6 cellular contexts compared by ENCODE assay signal in genomic region chr11:94545641-94546470, GRCh38. TPM values are rescaled to one million over a fixed set of nuclear protein-coding genes. Genes with fewer than 3 reads are reported as not detected.
DNase-seq lines count a peak whose midpoint lies in the region; ATAC-seq, FAIRE-seq and TF ChIP-seq lines count a peak whose summit lies in the region.

No MANE protein-coding gene starts in this region.

- no TSS peak for BruUV-seq in HepG2 (replicated peaks; lab: Mats Ljungman, UMichigan)

- H3K27me3 ChIP-seq in right lobe of liver (no peaks in the 10 kb centered on the region), HepG2 (ENCODE audit: control insufficient read depth in 1 of 2, insufficient read depth in 2 of 2, low read length in 2 of 2) (peaks cover 0 to 3% of the 10 kb centered on the region in 2 experiments; a peak in 2 of 5 replicates), hepatocyte (no peaks in the 10 kb centered on the region)

- no peaks in the 10 kb centered on the region for H3K79me2 ChIP-seq in HepG2 (ENCODE audit: insufficient read depth, low read length)
- H3K79me2 ChIP-seq in hepatocyte: peaks cover 58% of the 10 kb centered on the region

- no peaks in the 10 kb centered on the region for H3K36me3 ChIP-seq in right lobe of liver
- no peaks in the 10 kb centered on the region for H3K36me3 ChIP-seq in HepG2 (replicated peaks in 1 of 2; ENCODE audit: control insufficient read depth in 1 of 2, insufficient read depth in 2 of 2, low read length in 2 of 2)
- H3K36me3 ChIP-seq in hepatocyte (replicated peaks; ENCODE audit: insufficient read depth, low read depth): no peaks in the 10 kb centered on the region

- H4K20me1 ChIP-seq in HepG2 (ENCODE audit: insufficient read depth, low read length) (no peaks in the 10 kb centered on the region), hepatocyte (ENCODE audit: insufficient read depth, poor library complexity, severe bottlenecking) (no peaks in the 10 kb centered on the region)

- 52% methylated on average over 14 of the region's 19 CpGs for WGBS in right lobe of liver (ENCODE audit: insufficient coverage, low coverage, low lambda C conversion rate, missing lambda C conversion rate)
- 73% methylated on average over 19 of the region's 19 CpGs for WGBS in HepG2 (ENCODE audit: low lambda C conversion rate)
- 63% methylated on average over 19 of the region's 19 CpGs for WGBS in hepatocyte (ENCODE audit: low lambda C conversion rate, missing lambda C conversion rate)

- POLR2A ChIA-PET in HepG2 (lab: Yijun Ruan, JAX): no interaction called here

- H3K27ac ChIP-seq in right lobe of liver: no peak overlapping the region
- no peak overlapping the region for H3K27ac ChIP-seq in HepG2 (ENCODE audit: extremely low read length, insufficient read depth, low read length)
- H3K27ac ChIP-seq in hepatocyte: peak overlapping the region; percentile 97

- H3K4me2 ChIP-seq in HepG2 (ENCODE audit: low read depth, low read length) (no peak overlapping the region), hepatocyte (peak overlapping the region; percentile 74)

- DNase-seq in right lobe of liver: no peak
- no peak for DNase-seq in HepG2 (ENCODE audit: low spot score)
- peak; percentile 12 for DNase-seq in hepatocyte (ENCODE audit: low spot score)
- DNase-seq in HuH-7 (ENCODE audit: low spot score): no peak
- no peak for DNase-seq in GM12891 (ENCODE audit: insufficient read length, low spot score)

- H3K9ac ChIP-seq in HepG2 (ENCODE audit: insufficient read depth, low read depth, low read length): no peak overlapping the region

- in situ Hi-C loops in HepG2 (cut with HindIII; ENCODE audit: extremely low pct_ligation_motif_present, low pct_unique_long_range_greater_than_20kb): no loop called here

- intact Hi-C loops in right lobe of liver (cut with DNase I) (no loop called here), HepG2 (cut with micrococcal nuclease; ENCODE audit: unreplicated experiment) (no loop called here)

- no peak overlapping the region for H2AFZ ChIP-seq in HepG2 (ENCODE audit: low read length)
- no peak overlapping the region for H2AFZ ChIP-seq in hepatocyte

- TF ChIP-seq CTCF in right lobe of liver (IDR thresholded peaks at IDR 0.05) (no peak), HepG2 (CRISPR knock-in tag; IDR thresholded peaks at IDR 0.05) (no peak), hepatocyte (IDR thresholded peaks at IDR 0.05; ENCODE audit: poor library complexity) (no peak)

- H3K4me1 ChIP-seq in right lobe of liver (no peaks in the 10 kb centered on the region), HepG2 (ENCODE audit: insufficient read depth, low read length) (peaks cover 5% of the 10 kb centered on the region; the same call in 1 of the 2 replicates), hepatocyte (ENCODE audit: insufficient read depth) (peaks cover 30% of the 10 kb centered on the region)

- TF ChIP-seq RAD21 in HepG2 (CRISPR knock-in tag; IDR thresholded peaks at IDR 0.05): no peak

- CTCF ChIA-PET in HepG2 (lab: Yijun Ruan, JAX; ENCODE audit: low intra/inter-chr PET ratio, low total read pairs): no interaction called here

- H3K9me3 ChIP-seq in right lobe of liver: no peaks in the 10 kb centered on the region
- H3K9me3 ChIP-seq in HepG2 (ENCODE audit: low read length): no peaks in the 10 kb centered on the region
- H3K9me3 ChIP-seq in hepatocyte (ENCODE audit: low read depth): no peaks in the 10 kb centered on the region

- no peaks in the 10 kb centered on the region for H3K9me2 ChIP-seq in hepatocyte (replicated peaks; ENCODE audit: insufficient read depth)

- FAIRE-seq in HepG2 (lab: Jason Lieb, UNC) (no peak), GM12891 (lab: Jason Lieb, UNC) (no peak)

- no peak for TF ChIP-seq POLR2A in right lobe of liver (IDR thresholded peaks at IDR 0.05)
- TF ChIP-seq POLR2A in HepG2 (IDR thresholded peaks at IDR 0.05; ENCODE audit: insufficient read depth in 1 of 2, low read depth in 2 of 2, low read length in 2 of 2): no peak
- no peak for TF ChIP-seq POLR2A in GM12891 (IDR thresholded peaks at IDR 0.05; ENCODE audit: low read depth, low read length)

- TF ChIP-seq EP300 in HepG2 (IDR thresholded peaks at IDR 0.05; ENCODE audit: low read depth in 2 of 2, low read length in 2 of 2): no peak
- no peak for TF ChIP-seq EP300 in HepG2 (CRISPR knock-in tag; IDR thresholded peaks at IDR 0.05; ENCODE audit: borderline replicate concordance)

- H3K4me3 ChIP-seq in right lobe of liver (peak overlapping the region; percentile 61 to 73 (median 65)), HepG2 (replicated peaks in 1 of 3; ENCODE audit: insufficient read depth in 1 of 3, low read depth in 2 of 3, low read length in 3 of 3) (no peak overlapping the region), hepatocyte (peak overlapping the region; percentile 31)

- ATAC-seq in right lobe of liver (no peak), HepG2 (no peak), HG03039 (IDR thresholded peaks at IDR 0.05; ENCODE audit: unreplicated experiment) (no peak)

RNA-seq across cellular contexts. Expression of gene FUT4, which starts 2.1 kb away (rescaled TPM):
- total RNA-seq in right lobe of liver (1 to 10 TPM in 5 of 6 experiments, under 1 TPM in 1; 0.90 to 3.1 (median 2.0) TPM), HepG2 (2016; rRNA removed; fragmentation: Illumina TruSeq; extraction: Trizol) (0.35 and 0.60 TPM in 2 replicates), hepatocyte (12.1 and 13.9 TPM in 2 replicates)
- 0.09 TPM in 1 of 2 replicates, not detected in the other for total RNA-seq in HepG2 (2016; cell fraction: cytosol; rRNA removed; fragmentation: Illumina TruSeq; extraction: Trizol; ENCODE audit: low read depth)
- total RNA-seq in HepG2 (2016; cell fraction: insoluble cytoplasmic fraction; rRNA removed; fragmentation: Illumina TruSeq; extraction: Trizol): 0.40 and 0.58 TPM in 2 replicates
- 0.24 and 0.28 TPM in 2 replicates for total RNA-seq in HepG2 (2016; cell fraction: membrane; rRNA removed; fragmentation: Illumina TruSeq; extraction: Trizol)
- total RNA-seq in HepG2 (2016; cell fraction: nucleus; rRNA removed; fragmentation: Illumina TruSeq; extraction: Trizol): 0.50 and 0.62 TPM in 2 replicates
- polyA plus RNA-seq in HepG2 (2011; rRNA removed) (0.22 and 0.28 TPM in 2 replicates), hepatocyte (5.9 and 6.5 TPM in 2 replicates)
- 0.19 TPM in 2 replicates for polyA plus RNA-seq in HepG2 (2011; cell fraction: cytosol; rRNA removed)
- 0.23 and 0.29 TPM in 2 replicates for polyA plus RNA-seq in HepG2 (2011; cell fraction: nucleus; rRNA removed)
- polyA plus RNA-seq in HepG2 (2012): 0.12 and 0.15 TPM in 2 replicates
- polyA plus RNA-seq in HepG2 (2016; cell fraction: cytosol; fragmentation: Illumina TruSeq; extraction: Trizol; ENCODE audit: low read depth): 0.03 and 0.05 TPM in 2 replicates
- 0.38 TPM in 2 replicates for polyA plus RNA-seq in HepG2 (2016; cell fraction: insoluble cytoplasmic fraction; fragmentation: Illumina TruSeq; extraction: Trizol; ENCODE audit: low read depth)
- 0.09 and 0.16 TPM in 2 replicates for polyA plus RNA-seq in HepG2 (2016; cell fraction: membrane; fragmentation: Illumina TruSeq; extraction: Trizol; ENCODE audit: low read depth)
- 0.89 and 0.92 TPM in 2 replicates for polyA plus RNA-seq in HepG2 (2016; cell fraction: nucleus; fragmentation: Illumina TruSeq; extraction: Trizol; ENCODE audit: insufficient read depth, low read depth)
- 0.47 and 0.48 TPM in 2 replicates for polyA minus RNA-seq in HepG2 (2011; rRNA and poly(A)+ RNA removed; ENCODE audit: low replicate concordance)
- 0.30 and 0.35 TPM in 2 replicates for polyA minus RNA-seq in HepG2 (2011; cell fraction: cytosol; rRNA and poly(A)+ RNA removed)
- polyA minus RNA-seq in HepG2 (2011; cell fraction: nucleus; rRNA and poly(A)+ RNA removed): 0.50 and 0.77 TPM in 2 replicates
- 2.1 TPM for polyA plus RNA-seq in GM12891 (2012; ENCODE audit: low read depth, missing spikeins)

RNA-seq across cellular contexts. Expression of gene PIWIL4, which starts 21.3 kb away (rescaled TPM):
- total RNA-seq in right lobe of liver: under 1 TPM; 0.12 to 0.71 (median 0.51) TPM
- total RNA-seq in HepG2 (2016; rRNA removed; fragmentation: Illumina TruSeq; extraction: Trizol): 0.15 TPM in 1 of 2 replicates, not detected in the other
- not detected in 2 replicates for total RNA-seq in HepG2 (2016; cell fraction: cytosol; rRNA removed; fragmentation: Illumina TruSeq; extraction: Trizol; ENCODE audit: low read depth)
- total RNA-seq in HepG2 (2016; cell fraction: insoluble cytoplasmic fraction; rRNA removed; fragmentation: Illumina TruSeq; extraction: Trizol): not detected in 2 replicates
- total RNA-seq in HepG2 (2016; cell fraction: membrane; rRNA removed; fragmentation: Illumina TruSeq; extraction: Trizol): not detected in 2 replicates
- not detected in 2 replicates for total RNA-seq in HepG2 (2016; cell fraction: nucleus; rRNA removed; fragmentation: Illumina TruSeq; extraction: Trizol)
- 0.05 and 0.08 TPM in 2 replicates for polyA plus RNA-seq in HepG2 (2011; rRNA removed)
- not detected in 2 replicates for polyA plus RNA-seq in HepG2 (2011; cell fraction: cytosol; rRNA removed)
- polyA plus RNA-seq in HepG2 (2011; cell fraction: nucleus; rRNA removed): not detected in 2 replicates
- not detected in 2 replicates for polyA plus RNA-seq in HepG2 (2012)
- polyA plus RNA-seq in HepG2 (2016; cell fraction: cytosol; fragmentation: Illumina TruSeq; extraction: Trizol; ENCODE audit: low read depth): not detected in 2 replicates
- not detected in 2 replicates for polyA plus RNA-seq in HepG2 (2016; cell fraction: insoluble cytoplasmic fraction; fragmentation: Illumina TruSeq; extraction: Trizol; ENCODE audit: low read depth)
- polyA plus RNA-seq in HepG2 (2016; cell fraction: membrane; fragmentation: Illumina TruSeq; extraction: Trizol; ENCODE audit: low read depth): not detected in 2 replicates
- polyA plus RNA-seq in HepG2 (2016; cell fraction: nucleus; fragmentation: Illumina TruSeq; extraction: Trizol; ENCODE audit: insufficient read depth, low read depth): not detected in 2 replicates
- not detected in 2 replicates for polyA minus RNA-seq in HepG2 (2011; rRNA and poly(A)+ RNA removed; ENCODE audit: low replicate concordance)
- not detected in 2 replicates for polyA minus RNA-seq in HepG2 (2011; cell fraction: cytosol; rRNA and poly(A)+ RNA removed)
- not detected in 2 replicates for polyA minus RNA-seq in HepG2 (2011; cell fraction: nucleus; rRNA and poly(A)+ RNA removed)
- 2.4 and 3.1 TPM in 2 replicates for total RNA-seq in hepatocyte
- polyA plus RNA-seq in hepatocyte: 2.0 and 2.1 TPM in 2 replicates
- polyA plus RNA-seq in GM12891 (2012; ENCODE audit: low read depth, missing spikeins): 0.54 TPM

RNA-seq across cellular contexts. Expression of gene C11orf97, which starts 33.6 kb away (rescaled TPM):
- total RNA-seq in right lobe of liver (1 to 10 TPM in 1 of 6 experiments, under 1 TPM in 1, not detected in 4; 0.40 to 1.7 TPM), HepG2 (2016; rRNA removed; fragmentation: Illumina TruSeq; extraction: Trizol) (0.35 TPM in 1 of 2 replicates, not detected in the other), hepatocyte (not detected in 2 replicates)
- total RNA-seq in HepG2 (2016; cell fraction: cytosol; rRNA removed; fragmentation: Illumina TruSeq; extraction: Trizol; ENCODE audit: low read depth): not detected in 2 replicates
- 0.30 and 0.87 TPM in 2 replicates for total RNA-seq in HepG2 (2016; cell fraction: insoluble cytoplasmic fraction; rRNA removed; fragmentation: Illumina TruSeq; extraction: Trizol)
- total RNA-seq in HepG2 (2016; cell fraction: membrane; rRNA removed; fragmentation: Illumina TruSeq; extraction: Trizol): 0.56 TPM in 1 of 2 replicates, not detected in the other
- not detected in 2 replicates for total RNA-seq in HepG2 (2016; cell fraction: nucleus; rRNA removed; fragmentation: Illumina TruSeq; extraction: Trizol)
- polyA plus RNA-seq in HepG2 (2011; rRNA removed) (not detected in 2 replicates), hepatocyte (0.39 and 0.59 TPM in 2 replicates)
- not detected in 2 replicates for polyA plus RNA-seq in HepG2 (2011; cell fraction: cytosol; rRNA removed)
- not detected in 2 replicates for polyA plus RNA-seq in HepG2 (2011; cell fraction: nucleus; rRNA removed)
- not detected in 2 replicates for polyA plus RNA-seq in HepG2 (2012)
- polyA plus RNA-seq in HepG2 (2016; cell fraction: cytosol; fragmentation: Illumina TruSeq; extraction: Trizol; ENCODE audit: low read depth): 0.16 and 0.20 TPM in 2 replicates
- polyA plus RNA-seq in HepG2 (2016; cell fraction: insoluble cytoplasmic fraction; fragmentation: Illumina TruSeq; extraction: Trizol; ENCODE audit: low read depth): 0.40 and 0.50 TPM in 2 replicates
- 0.30 TPM in 1 of 2 replicates, not detected in the other for polyA plus RNA-seq in HepG2 (2016; cell fraction: membrane; fragmentation: Illumina TruSeq; extraction: Trizol; ENCODE audit: low read depth)
- not detected in 2 replicates for polyA plus RNA-seq in HepG2 (2016; cell fraction: nucleus; fragmentation: Illumina TruSeq; extraction: Trizol; ENCODE audit: insufficient read depth, low read depth)
- not detected in 2 replicates for polyA minus RNA-seq in HepG2 (2011; rRNA and poly(A)+ RNA removed; ENCODE audit: low replicate concordance)
- polyA minus RNA-seq in HepG2 (2011; cell fraction: cytosol; rRNA and poly(A)+ RNA removed): not detected in 2 replicates
- polyA minus RNA-seq in HepG2 (2011; cell fraction: nucleus; rRNA and poly(A)+ RNA removed): not detected in 2 replicates
- not detected for polyA plus RNA-seq in GM12891 (2012; ENCODE audit: low read depth, missing spikeins)

RNA-seq across cellular contexts. Expression of gene ANKRD49, which starts 52.1 kb away (rescaled TPM):
- total RNA-seq in right lobe of liver (1 to 10 TPM; 4.4 to 6.6 (median 5.1) TPM), HepG2 (2016; rRNA removed; fragmentation: Illumina TruSeq; extraction: Trizol) (14.2 and 18.0 TPM in 2 replicates), hepatocyte (20.8 and 31.2 TPM in 2 replicates)
- 3.4 and 3.6 TPM in 2 replicates for total RNA-seq in HepG2 (2016; cell fraction: cytosol; rRNA removed; fragmentation: Illumina TruSeq; extraction: Trizol; ENCODE audit: low read depth)
- 15.5 and 18.5 TPM in 2 replicates for total RNA-seq in HepG2 (2016; cell fraction: insoluble cytoplasmic fraction; rRNA removed; fragmentation: Illumina TruSeq; extraction: Trizol)
- total RNA-seq in HepG2 (2016; cell fraction: membrane; rRNA removed; fragmentation: Illumina TruSeq; extraction: Trizol): 9.1 and 11.7 TPM in 2 replicates
- 16.7 and 17.1 TPM in 2 replicates for total RNA-seq in HepG2 (2016; cell fraction: nucleus; rRNA removed; fragmentation: Illumina TruSeq; extraction: Trizol)
- polyA plus RNA-seq in HepG2 (2011; rRNA removed) (11.5 and 14.3 TPM in 2 replicates), hepatocyte (15.7 and 17.9 TPM in 2 replicates)
- polyA plus RNA-seq in HepG2 (2011; cell fraction: cytosol; rRNA removed): 4.2 and 6.0 TPM in 2 replicates
- 10.0 and 12.8 TPM in 2 replicates for polyA plus RNA-seq in HepG2 (2011; cell fraction: nucleus; rRNA removed)
- 9.4 and 9.7 TPM in 2 replicates for polyA plus RNA-seq in HepG2 (2012)
- polyA plus RNA-seq in HepG2 (2016; cell fraction: cytosol; fragmentation: Illumina TruSeq; extraction: Trizol; ENCODE audit: low read depth): 2.3 and 3.1 TPM in 2 replicates
- polyA plus RNA-seq in HepG2 (2016; cell fraction: insoluble cytoplasmic fraction; fragmentation: Illumina TruSeq; extraction: Trizol; ENCODE audit: low read depth): 16.5 and 19.5 TPM in 2 replicates
- 5.7 and 5.8 TPM in 2 replicates for polyA plus RNA-seq in HepG2 (2016; cell fraction: membrane; fragmentation: Illumina TruSeq; extraction: Trizol; ENCODE audit: low read depth)
- polyA plus RNA-seq in HepG2 (2016; cell fraction: nucleus; fragmentation: Illumina TruSeq; extraction: Trizol; ENCODE audit: insufficient read depth, low read depth): 23.0 and 26.3 TPM in 2 replicates
- polyA minus RNA-seq in HepG2 (2011; rRNA and poly(A)+ RNA removed; ENCODE audit: low replicate concordance): 2.4 and 8.1 TPM in 2 replicates
- 3.6 and 4.7 TPM in 2 replicates for polyA minus RNA-seq in HepG2 (2011; cell fraction: cytosol; rRNA and poly(A)+ RNA removed)
- 13.1 and 15.5 TPM in 2 replicates for polyA minus RNA-seq in HepG2 (2011; cell fraction: nucleus; rRNA and poly(A)+ RNA removed)
- polyA plus RNA-seq in GM12891 (2012; ENCODE audit: low read depth, missing spikeins): 21.1 TPM

RNA-seq across cellular contexts. Expression of gene MRE11, which starts 52.2 kb away (rescaled TPM):
- 1 to 10 TPM; 4.5 to 7.7 (median 5.0) TPM for total RNA-seq in right lobe of liver
- total RNA-seq in HepG2 (2016; rRNA removed; fragmentation: Illumina TruSeq; extraction: Trizol): 37.3 and 58.2 TPM in 2 replicates
- 6.8 and 7.0 TPM in 2 replicates for total RNA-seq in HepG2 (2016; cell fraction: cytosol; rRNA removed; fragmentation: Illumina TruSeq; extraction: Trizol; ENCODE audit: low read depth)
- total RNA-seq in HepG2 (2016; cell fraction: insoluble cytoplasmic fraction; rRNA removed; fragmentation: Illumina TruSeq; extraction: Trizol): 37.9 and 58.6 TPM in 2 replicates
- 7.8 and 9.1 TPM in 2 replicates for total RNA-seq in HepG2 (2016; cell fraction: membrane; rRNA removed; fragmentation: Illumina TruSeq; extraction: Trizol)
- 72.1 and 72.4 TPM in 2 replicates for total RNA-seq in HepG2 (2016; cell fraction: nucleus; rRNA removed; fragmentation: Illumina TruSeq; extraction: Trizol)
- 5.2 and 7.2 TPM in 2 replicates for polyA plus RNA-seq in HepG2 (2011; rRNA removed)
- polyA plus RNA-seq in HepG2 (2011; cell fraction: cytosol; rRNA removed): 1.7 and 2.9 TPM in 2 replicates
- 9.2 and 10.0 TPM in 2 replicates for polyA plus RNA-seq in HepG2 (2011; cell fraction: nucleus; rRNA removed)
- 9.8 and 17.1 TPM in 2 replicates for polyA plus RNA-seq in HepG2 (2012)
- polyA plus RNA-seq in HepG2 (2016; cell fraction: cytosol; fragmentation: Illumina TruSeq; extraction: Trizol; ENCODE audit: low read depth): 0.76 and 1.1 TPM in 2 replicates
- 28.4 and 33.0 TPM in 2 replicates for polyA plus RNA-seq in HepG2 (2016; cell fraction: insoluble cytoplasmic fraction; fragmentation: Illumina TruSeq; extraction: Trizol; ENCODE audit: low read depth)
- 1.8 and 2.1 TPM in 2 replicates for polyA plus RNA-seq in HepG2 (2016; cell fraction: membrane; fragmentation: Illumina TruSeq; extraction: Trizol; ENCODE audit: low read depth)
- 43.6 and 48.1 TPM in 2 replicates for polyA plus RNA-seq in HepG2 (2016; cell fraction: nucleus; fragmentation: Illumina TruSeq; extraction: Trizol; ENCODE audit: insufficient read depth, low read depth)
- 4.1 and 11.9 TPM in 2 replicates for polyA minus RNA-seq in HepG2 (2011; rRNA and poly(A)+ RNA removed; ENCODE audit: low replicate concordance)
- 6.9 and 11.3 TPM in 2 replicates for polyA minus RNA-seq in HepG2 (2011; cell fraction: cytosol; rRNA and poly(A)+ RNA removed)
- 43.0 and 56.7 TPM in 2 replicates for polyA minus RNA-seq in HepG2 (2011; cell fraction: nucleus; rRNA and poly(A)+ RNA removed)
- total RNA-seq in hepatocyte: 13.4 and 17.6 TPM in 2 replicates
- polyA plus RNA-seq in hepatocyte: 6.3 and 9.4 TPM in 2 replicates
- polyA plus RNA-seq in GM12891 (2012; ENCODE audit: low read depth, missing spikeins): 16.8 TPM

Comparison
In these comparisons a context has a peak if more than half of its experiments do, and no peak if none do; other contexts are left out.
1. H3K4me3 ChIP-seq: peak in right lobe of liver (3 of 3) and hepatocyte (single experiment); none in HepG2 (0 of 3).